In the genomic region with DNA sequence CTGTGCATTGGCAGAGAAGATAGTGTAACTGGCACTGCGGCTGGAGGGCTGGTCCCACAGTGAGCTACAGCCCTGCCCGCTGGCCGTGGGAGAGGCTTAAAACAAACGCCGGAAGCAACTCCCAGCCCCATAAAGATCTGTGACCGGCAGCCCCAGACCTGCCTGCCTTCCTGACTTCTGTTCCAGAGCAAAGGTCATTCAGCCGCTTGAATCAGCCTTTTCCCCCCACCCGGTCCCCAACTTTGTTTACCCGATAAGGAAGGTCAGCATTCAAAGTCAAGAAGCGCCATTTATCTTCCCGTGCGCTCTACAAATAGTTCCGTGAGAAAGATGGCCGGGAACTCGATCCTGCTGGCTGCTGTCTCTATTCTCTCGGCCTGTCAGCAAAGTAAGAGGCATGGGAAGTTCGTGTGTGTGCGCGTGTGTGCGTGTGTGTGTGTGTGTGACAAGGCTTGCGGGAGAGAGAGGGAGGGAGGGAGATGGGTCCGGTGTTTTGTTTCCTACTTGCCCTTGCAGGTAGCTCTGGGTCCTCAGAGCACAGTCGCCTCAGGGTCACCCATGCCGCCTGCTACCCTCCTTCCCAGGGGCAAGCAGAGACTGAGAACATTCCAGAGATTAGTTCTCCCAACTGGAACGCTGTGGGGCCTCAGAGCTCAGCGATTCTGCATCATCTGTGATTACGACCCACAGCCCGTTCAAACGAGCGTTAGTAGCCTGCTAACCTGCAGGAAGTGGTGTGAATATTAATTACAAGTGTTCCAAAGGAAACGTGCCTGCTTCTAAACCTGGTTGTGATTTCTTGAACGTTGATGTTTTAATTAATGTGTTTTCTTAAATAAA, we compare ENCODE assay signal across 8 cellular contexts. TPM values are rescaled to one million over a fixed set of nuclear protein-coding genes. Genes with fewer than 3 reads are reported as not detected.
DNase-seq lines count a peak whose midpoint lies in the region; ATAC-seq and TF ChIP-seq lines count a peak whose summit lies in the region.

Gene MGST2, plus strand, starts transcription at position 130 of the 840 bp plus-strand sequence. Its CDS starts 201 bp downstream, at position 331.

- peak within 1 kb of the TSS; percentile 98 to 100 (median 99) for H3K4me3 Mint-ChIP-seq in CD4-positive, CD25-positive, alpha-beta regulatory T cell

- H3K36me3 ChIP-seq in CD4-positive, CD25-positive, alpha-beta regulatory T cell (ENCODE audit: control insufficient read depth, insufficient read depth, low read length): no peaks in the 10 kb centered on the region
- H3K36me3 ChIP-seq in mucosa of descending colon (ENCODE audit: low read depth) (no peaks in the 10 kb centered on the region), testis (ENCODE audit: low read depth, missing control alignments) (no peaks in the 10 kb centered on the region)

- H3K27ac ChIP-seq in CD4-positive, CD25-positive, alpha-beta regulatory T cell (ENCODE audit: insufficient read depth, low read length, poor library complexity, severe bottlenecking): peak within 1 kb of the TSS; percentile 53
- peak within 1 kb of the TSS; percentile 89 to 91 for H3K27ac ChIP-seq in testis

- 1% methylated on average over 28 to 32 of the region's 32 CpGs for WGBS in testis, 2 donors

- H3K9me3 ChIP-seq in CD4-positive, CD25-positive, alpha-beta regulatory T cell (ENCODE audit: control insufficient read depth in 2 of 2, low read length in 2 of 2): no peaks in the 10 kb centered on the region
- no peaks in the 10 kb centered on the region for H3K9me3 ChIP-seq in mucosa of descending colon
- no peaks in the 10 kb centered on the region for H3K9me3 ChIP-seq in testis

- peaks cover 0 to 1% (median 0%) of the 10 kb centered on the region in 7 donors for H3K9me3 Mint-ChIP-seq in CD4-positive, CD25-positive, alpha-beta regulatory T cell

- no peaks in the 10 kb centered on the region for H3K27me3 ChIP-seq in CD4-positive, CD25-positive, alpha-beta regulatory T cell (ENCODE audit: control insufficient read depth, insufficient read depth, low read length)
- no peaks in the 10 kb centered on the region for H3K27me3 ChIP-seq in testis

- peak; percentile 57 to 59 for ATAC-seq in CD4-positive, CD25-positive, alpha-beta regulatory T cell (ENCODE audit: low read depth in 2 of 2)
- ATAC-seq in GM19043 (IDR thresholded peaks at IDR 0.05; ENCODE audit: low read depth, unreplicated experiment) (peak; percentile 84), HG03175 (IDR thresholded peaks at IDR 0.05; ENCODE audit: unreplicated experiment) (peak; percentile 80), esophagus mucosa (peak; percentile 88), mucosa of descending colon (peak; percentile 93)

- H3K36me3 Mint-ChIP-seq in CD4-positive, CD25-positive, alpha-beta regulatory T cell: no peaks in the 10 kb centered on the region

- TF ChIP-seq CTCF in mucosa of descending colon (IDR thresholded peaks at IDR 0.05): no peak
- TF ChIP-seq CTCF in testis (IDR thresholded peaks at IDR 0.05): no peak

- DNase-seq in CD4-positive, CD25-positive, alpha-beta regulatory T cell: peak; percentile 9 to 69 (median 27)
- DNase-seq in NCI-H460 (ENCODE audit: extremely low read depth, low read depth): peak; percentile 48
- peak in 2 of 3 experiments; percentile 11 to 17 for DNase-seq in activated CD8-positive, alpha-beta memory T cell treated with anti-CD3 and anti-CD28 coated beads for 48 hours (ENCODE audit: low read depth in 2 of 3, low spot score in 2 of 3)
- peak; percentile 89 to 92 (median 92) for DNase-seq in mucosa of descending colon
- DNase-seq in testis: peak; percentile 87

- H3K27ac Mint-ChIP-seq in CD4-positive, CD25-positive, alpha-beta regulatory T cell: peak within 1 kb of the TSS; percentile 92 to 98 (median 94)

- H3K4me1 ChIP-seq in CD4-positive, CD25-positive, alpha-beta regulatory T cell (ENCODE audit: control insufficient read depth, insufficient read depth, low read length, poor library complexity, severe bottlenecking): peaks cover 15% of the 10 kb centered on the region
- H3K4me1 ChIP-seq in mucosa of descending colon (ENCODE audit: low read depth): peaks cover 26% of the 10 kb centered on the region
- peaks cover 16% of the 10 kb centered on the region for H3K4me1 ChIP-seq in testis

- TF ChIP-seq POLR2A in testis (IDR thresholded peaks at IDR 0.05): no peak

- peak within 1 kb of the TSS; percentile 91 for H3K4me3 ChIP-seq in CD4-positive, CD25-positive, alpha-beta regulatory T cell (ENCODE audit: low read depth, low read length)
- H3K4me3 ChIP-seq in mucosa of descending colon (peak within 1 kb of the TSS; percentile 32), testis (peak within 1 kb of the TSS; percentile 61 to 80)

- intact Hi-C loops in mucosa of descending colon (cut with DNase I, micrococcal nuclease) (no loop called here), testis (cut with DNase I; ENCODE audit: low total_unique reads) (loop anchor here (10.0 kb wide), 1 partner anchor 69 kb away; no protein-coding TSS in a partner anchor)

- H3K27me3 Mint-ChIP-seq in CD4-positive, CD25-positive, alpha-beta regulatory T cell: no peaks in the 10 kb centered on the region

- peaks cover 15 to 53% (median 35%) of the 10 kb centered on the region in 4 donors for H3K4me1 Mint-ChIP-seq in CD4-positive, CD25-positive, alpha-beta regulatory T cell

RNA-seq across cellular contexts. Expression of gene MGST2, which starts in this region (rescaled TPM):
- 12.3 TPM for total RNA-seq in CD4-positive, CD25-positive, alpha-beta regulatory T cell
- 10 to 100 TPM; 33.1 to 64.9 (median 46.4) TPM for polyA plus RNA-seq in CD4-positive, CD25-positive, alpha-beta regulatory T cell
- total RNA-seq in NCI-H460 (2014; rRNA removed; shearing (Covaris generic)): 38.6 and 39.8 TPM in 2 replicates
- 45.4 and 55.4 TPM in 2 replicates for polyA plus RNA-seq in NCI-H460 (2014; cell fraction: nucleus; rRNA removed)
- total RNA-seq in esophagus mucosa (128 TPM), mucosa of descending colon (100 to 1,000 TPM in 2 of 3 donors, 10 to 100 TPM in 1; 64.3 to 134 (median 119) TPM), testis (10 to 100 TPM; 82.2 to 87.6 TPM)
- polyA plus RNA-seq in testis (ENCODE audit: insufficient read depth, low read depth, low replicate concordance): 97.9 TPM

Comparison
In these comparisons a context has a peak if more than half of its experiments do, and no peak if none do; other contexts are left out.
1. Peak in every context shown above with its lines: DNase-seq, ATAC-seq, H3K4me3 ChIP-seq and H3K27ac ChIP-seq.
2. DNase-seq: peak in every context shown above with its lines; median percentile 92 in mucosa of descending colon; 87 in testis; 48 in NCI-H460; 27 in CD4-positive, CD25-positive, alpha-beta regulatory T cell; 14 in activated CD8-positive, alpha-beta memory T cell treated with anti-CD3 and anti-CD28 coated beads for 48 hours.
3. H3K4me3 ChIP-seq: peak in every context shown above with its lines; median percentile 91 in CD4-positive, CD25-positive, alpha-beta regulatory T cell; 70 in testis; 32 in mucosa of descending colon.